18 cellular contexts compared by ENCODE assay signal in genomic region chr9:68417762-68418161, GRCh38.
A peak's percentile ranks its signal among the peaks of the same experiment; 100 is the strongest.
DNase-seq lines count a peak whose midpoint lies in the region; ATAC-seq and TF ChIP-seq lines count a peak whose summit lies in the region.
"Had no signal": no experiment of that assay in that cellular context is flagged by ENCODE, and none has a peak within 500 bp of the region (broad histone marks: within the 10 kb centered on the region; RNA-seq: fewer than 3 reads in every experiment).

No MANE protein-coding gene starts in this region.

- H3K36me3 Mint-ChIP-seq in endodermal cell (ENCODE audit: low read depth): no peaks in the 10 kb centered on the region
- H3K36me3 Mint-ChIP-seq in naive thymus-derived CD4-positive, alpha-beta T cell: no peaks in the 10 kb centered on the region

- no peak for DNase-seq in endodermal cell
- no peak for DNase-seq in heart left ventricle
- no peak for DNase-seq in right cardiac atrium
- DNase-seq in sigmoid colon: no peak
- no peak for DNase-seq in GM13976 (ENCODE audit: low spot score)
- no peak for DNase-seq in NCI-H187 (lab: John Stamatoyannopoulos, UW)
- no peak for DNase-seq in right lobe of liver
- DNase-seq in naive thymus-derived CD4-positive, alpha-beta T cell: no peak
- DNase-seq: CD4-positive, alpha-beta T cell; HCEC 1CT; MG63; NCI-H1105 treated with DMSO at 0.1 percent for 48 hours; NCI-H2029; NCI-H446 treated with DMSO at 0.1 percent for 48 hours; PC-9; SHP77 treated with DMSO at 0.1 percent for 48 hours had no signal

- H3K36me3 ChIP-seq in endodermal cell (ENCODE audit: control insufficient read depth, insufficient read depth, low read length) (no peaks in the 10 kb centered on the region), heart left ventricle (peaks cover 0 to 18% (median 0%) of the 10 kb centered on the region in 9 donors), sigmoid colon (peaks cover 0 to 18% (median 3%) of the 10 kb centered on the region in 4 donors), right lobe of liver (no peaks in the 10 kb centered on the region)
- no peaks in the 10 kb centered on the region for H3K36me3 ChIP-seq in naive thymus-derived CD4-positive, alpha-beta T cell (ENCODE audit: control insufficient read depth in 2 of 3, insufficient read depth in 3 of 3, low read length in 3 of 3)
- H3K36me3 ChIP-seq: BLaER1, MG63 had no signal

- H3K4me3 Mint-ChIP-seq in endodermal cell: no peak overlapping the region
- no peak overlapping the region for H3K4me3 Mint-ChIP-seq in naive thymus-derived CD4-positive, alpha-beta T cell
- H3K4me3 Mint-ChIP-seq: CD4-positive, alpha-beta T cell had no signal

- H3K27me3 ChIP-seq in endodermal cell (ENCODE audit: control insufficient read depth, insufficient read depth, low read length, poor library complexity, severe bottlenecking) (no peaks in the 10 kb centered on the region), heart left ventricle (no peaks in the 10 kb centered on the region), right cardiac atrium (ENCODE audit: control insufficient read depth, insufficient read depth) (no peaks in the 10 kb centered on the region), sigmoid colon (no peaks in the 10 kb centered on the region), right lobe of liver (no peaks in the 10 kb centered on the region)
- no peaks in the 10 kb centered on the region for H3K27me3 ChIP-seq in naive thymus-derived CD4-positive, alpha-beta T cell (ENCODE audit: control insufficient read depth in 2 of 2, insufficient read depth in 2 of 2, low read length in 2 of 2)
- H3K27me3 ChIP-seq: BLaER1, MG63 had no signal

- ATAC-seq in heart left ventricle: peak; percentile 9 to 67 (median 44)
- peak in 1 of 2 donors; percentile 14 for ATAC-seq in right cardiac atrium
- no peak for ATAC-seq in right lobe of liver
- ATAC-seq in naive thymus-derived CD4-positive, alpha-beta T cell: no peak

- WGBS in endodermal cell (ENCODE audit: insufficient coverage in 1 of 2, insufficient read length in 1 of 2), 2 experiments: 72 to 86% methylated on average over 1 to 3 of the region's 3 CpGs
- WGBS in heart left ventricle, 4 donors: 78 to 83% (median 83%) methylated on average over 3 of the region's 3 CpGs
- WGBS in right cardiac atrium: 83% methylated on average over 3 of the region's 3 CpGs
- 95 to 97% methylated on average over 3 of the region's 3 CpGs for WGBS in sigmoid colon, 2 donors
- WGBS in right lobe of liver (ENCODE audit: insufficient coverage, low coverage, low lambda C conversion rate, missing lambda C conversion rate): 86% methylated on average over 3 of the region's 3 CpGs

- H3K27me3 Mint-ChIP-seq in endodermal cell (ENCODE audit: insufficient read depth): peaks cover 29% of the 10 kb centered on the region
- peaks cover 2 to 25% (median 6%) of the 10 kb centered on the region in 5 donors for H3K27me3 Mint-ChIP-seq in naive thymus-derived CD4-positive, alpha-beta T cell

- H3K9me3 Mint-ChIP-seq in endodermal cell: peaks cover 2% of the 10 kb centered on the region
- peaks cover 0 to 3% (median 0%) of the 10 kb centered on the region in 11 donors for H3K9me3 Mint-ChIP-seq in naive thymus-derived CD4-positive, alpha-beta T cell
- H3K9me3 Mint-ChIP-seq: CD4-positive, alpha-beta T cell had no signal

- no peak for TF ChIP-seq EP300 in sigmoid colon (IDR thresholded peaks at IDR 0.05)

- peaks cover 32% of the 10 kb centered on the region for H3K4me1 Mint-ChIP-seq in endodermal cell
- H3K4me1 Mint-ChIP-seq in naive thymus-derived CD4-positive, alpha-beta T cell: no peaks in the 10 kb centered on the region

- H3K4me1 ChIP-seq in endodermal cell (ENCODE audit: control insufficient read depth, insufficient read depth, low read length): peaks cover 10% of the 10 kb centered on the region
- H3K4me1 ChIP-seq in heart left ventricle: peaks cover 0 to 52% (median 15%) of the 10 kb centered on the region in 12 donors
- H3K4me1 ChIP-seq in right cardiac atrium (ENCODE audit: control insufficient read depth, insufficient read depth, low read length): peaks cover 11% of the 10 kb centered on the region
- peaks cover 0 to 45% (median 36%) of the 10 kb centered on the region in 4 donors for H3K4me1 ChIP-seq in sigmoid colon
- no peaks in the 10 kb centered on the region for H3K4me1 ChIP-seq in right lobe of liver
- H3K4me1 ChIP-seq in naive thymus-derived CD4-positive, alpha-beta T cell (ENCODE audit: control insufficient read depth in 2 of 2, insufficient read depth in 2 of 2, low read length in 2 of 2): no peaks in the 10 kb centered on the region
- H3K4me1 ChIP-seq: BLaER1 had no signal

- H3K27ac Mint-ChIP-seq in endodermal cell: peak overlapping the region; percentile 0
- no peak overlapping the region for H3K27ac Mint-ChIP-seq in naive thymus-derived CD4-positive, alpha-beta T cell
- H3K27ac Mint-ChIP-seq: CD4-positive, alpha-beta T cell had no signal

- CTCF ChIA-PET in naive thymus-derived CD4-positive, alpha-beta T cell (lab: Charles Lee): no interaction called here

- TF ChIP-seq CTCF in endodermal cell (conservative IDR thresholded peaks at IDR 0.05) (peak; percentile 7), heart left ventricle (IDR thresholded peaks at IDR 0.05) (no peak), sigmoid colon (IDR thresholded peaks at IDR 0.05) (no peak), GM13976 (IDR thresholded peaks at IDR 0.05; ENCODE audit: borderline replicate concordance, control extremely low read depth, extremely low read depth, insufficient read depth, missing control alignments) (no peak), right lobe of liver (IDR thresholded peaks at IDR 0.05) (no peak)

- POLR2A ChIA-PET in naive thymus-derived CD4-positive, alpha-beta T cell (lab: Charles Lee): no interaction called here

- H3K27ac ChIP-seq in endodermal cell (ENCODE audit: low read depth, low read length): no peak overlapping the region
- peak overlapping the region; percentile 42 to 93 (median 86) for H3K27ac ChIP-seq in heart left ventricle
- H3K27ac ChIP-seq in right cardiac atrium (ENCODE audit: low read length): peak overlapping the region; percentile 86
- peak overlapping the region; percentile 59 to 71 (median 68) for H3K27ac ChIP-seq in sigmoid colon
- no peak overlapping the region for H3K27ac ChIP-seq in right lobe of liver
- H3K27ac ChIP-seq in naive thymus-derived CD4-positive, alpha-beta T cell (ENCODE audit: low read depth, low read length): no peak overlapping the region
- H3K27ac ChIP-seq: BLaER1, PC-9, SK-N-MC had no signal

- no peak overlapping the region for H3K4me3 ChIP-seq in endodermal cell (ENCODE audit: low read length)
- H3K4me3 ChIP-seq in heart left ventricle: no peak overlapping the region
- no peak overlapping the region for H3K4me3 ChIP-seq in right cardiac atrium (ENCODE audit: low read length)
- no peak overlapping the region for H3K4me3 ChIP-seq in sigmoid colon
- no peak overlapping the region for H3K4me3 ChIP-seq in right lobe of liver
- H3K4me3 ChIP-seq in naive thymus-derived CD4-positive, alpha-beta T cell (ENCODE audit: low read length): no peak overlapping the region
- H3K4me3 ChIP-seq: BLaER1, MG63, PC-9, SK-N-MC had no signal

- TF ChIP-seq POLR2A in heart left ventricle (IDR thresholded peaks at IDR 0.05) (no peak), sigmoid colon (IDR thresholded peaks at IDR 0.05) (no peak), right lobe of liver (IDR thresholded peaks at IDR 0.05) (no peak)

- in situ Hi-C loops in GM13976 (cut with MboI; ENCODE audit: low sequenced_read_pairs, unreplicated experiment): no loop called here

- H3K9ac ChIP-seq in endodermal cell (ENCODE audit: extremely low read depth, low read length, poor library complexity, severe bottlenecking): no peak overlapping the region
- H3K9ac ChIP-seq: BLaER1 had no signal

- H3K9me3 ChIP-seq in endodermal cell (ENCODE audit: control insufficient read depth, low read length) (no peaks in the 10 kb centered on the region), heart left ventricle (peaks cover 0 to 2% (median 0%) of the 10 kb centered on the region in 12 donors), right cardiac atrium (ENCODE audit: control insufficient read depth, low read length) (no peaks in the 10 kb centered on the region), sigmoid colon (no peaks in the 10 kb centered on the region), right lobe of liver (no peaks in the 10 kb centered on the region)
- no peaks in the 10 kb centered on the region for H3K9me3 ChIP-seq in naive thymus-derived CD4-positive, alpha-beta T cell (ENCODE audit: control insufficient read depth in 2 of 3, low read length in 3 of 3)
- H3K9me3 ChIP-seq: BLaER1, MG63 had no signal

- intact Hi-C loops in heart left ventricle (cut with DNase I) (loop anchor here in 4 of 10 donors (2.0 to 10.0 kb wide), 4 partner anchors 19 to 87 kb away; no protein-coding TSS in a partner anchor), right cardiac atrium (cut with DNase I) (no loop called here), sigmoid colon (cut with DNase I) (no loop called here), right lobe of liver (cut with DNase I) (no loop called here)
- intact Hi-C loops in naive thymus-derived CD4-positive, alpha-beta T cell (cut with micrococcal nuclease): no loop called here

Comparison
In these comparisons a context has a peak if more than half of its experiments do, and no peak if none do; other contexts are left out.
1. H3K27ac ChIP-seq: peak in heart left ventricle (12 of 12), right cardiac atrium (single experiment) and sigmoid colon (4 of 4); none in endodermal cell (single experiment), right lobe of liver (0 of 3) and naive thymus-derived CD4-positive, alpha-beta T cell (single experiment).
2. ATAC-seq: peak in heart left ventricle (4 of 4); none in right lobe of liver (0 of 4) and naive thymus-derived CD4-positive, alpha-beta T cell (single experiment).